Comparison of ENCODE assay signal across 27 cellular contexts in the genomic region with DNA sequence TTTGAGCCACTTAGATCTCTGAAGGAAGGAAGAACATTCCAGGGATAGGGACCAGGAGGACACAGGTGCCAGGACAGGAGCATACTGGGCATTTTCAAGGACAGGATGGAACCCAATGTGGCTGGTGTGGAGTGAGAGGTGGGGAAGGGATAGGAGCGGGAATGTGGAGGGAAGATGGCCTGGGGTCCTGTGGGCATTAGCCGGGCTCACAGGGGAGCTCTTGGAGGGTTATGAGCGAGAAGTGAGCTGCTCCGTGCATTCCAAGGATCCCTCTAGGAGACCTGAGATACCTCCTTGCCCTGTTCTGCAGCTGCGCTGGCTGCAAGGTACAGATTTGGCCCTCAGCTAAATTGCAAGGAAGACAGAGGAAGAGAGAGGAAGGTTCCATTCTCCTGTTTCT.
"Had no signal": no experiment of that assay in that cellular context is flagged by ENCODE, and none has a peak within 500 bp of the region (broad histone marks: within the 10 kb centered on the region; RNA-seq: fewer than 3 reads in every experiment).

No MANE protein-coding gene starts in this region.

- H3K27ac Mint-ChIP-seq: memory B cell; mesothelial cell of epicardium; natural killer cell treated with Interleukin-12 subunit alpha and Interleukin-12 subunit beta and Interleukin-15 and Interleukin-18, amount 100 ng/mL, for 72 hours; stimulated activated effector memory CD8-positive, alpha-beta T cell treated with anti-CD3 and anti-CD28 coated beads, Interleukin-12 subunit alpha, Interleukin-12 subunit beta, amount 100 ng/mL, for 72 hours had no signal

- H3K4me3 Mint-ChIP-seq: memory B cell; mesothelial cell of epicardium; naive B cell; natural killer cell treated with Interleukin-12 subunit alpha and Interleukin-12 subunit beta and Interleukin-15 and Interleukin-18, amount 100 ng/mL, for 72 hours; neural crest cell; stimulated activated effector memory CD8-positive, alpha-beta T cell treated with anti-CD3 and anti-CD28 coated beads, Interleukin-12 subunit alpha, Interleukin-12 subunit beta, amount 100 ng/mL, for 72 hours had no signal

- FAIRE-seq: kidney had no signal

- H3K4me3 ChIP-seq: coronary artery, esophagus muscularis mucosa, gastroesophageal sphincter, heart left ventricle, hepatocyte, lung, mucosa of descending colon, prostate gland, sigmoid colon, stomach, thyroid gland, vagina had no signal

- H3K27ac ChIP-seq: coronary artery, esophagus muscularis mucosa, foreskin keratinocyte, gastroesophageal sphincter, heart left ventricle, prostate gland, sigmoid colon, stomach, thyroid gland, vagina had no signal

- H3K27me3 ChIP-seq: esophagus muscularis mucosa, gastroesophageal sphincter, heart left ventricle, hepatocyte, sigmoid colon, thyroid gland, vagina had no signal

- H3K4me1 ChIP-seq: foreskin keratinocyte, prostate gland, thyroid gland, vagina had no signal

- H3K36me3 ChIP-seq: esophagus muscularis mucosa, gastroesophageal sphincter, heart left ventricle, prostate gland, sigmoid colon, stomach, thyroid gland, vagina had no signal

- H3K4me1 Mint-ChIP-seq: memory B cell had no signal

- H3K9me3 Mint-ChIP-seq: memory B cell; natural killer cell treated with Interleukin-12 subunit alpha and Interleukin-12 subunit beta and Interleukin-15 and Interleukin-18, amount 100 ng/mL, for 72 hours; stimulated activated effector memory CD8-positive, alpha-beta T cell treated with anti-CD3 and anti-CD28 coated beads, Interleukin-12 subunit alpha, Interleukin-12 subunit beta, amount 100 ng/mL, for 72 hours had no signal

- H3K9me3 ChIP-seq: heart left ventricle, prostate gland, thyroid gland, vagina had no signal

- DNase-seq: effector CD4-positive, alpha-beta T cell; foreskin keratinocyte; kidney; mucosa of descending colon; naive B cell; right cardiac atrium; sigmoid colon; stimulated activated CD4-positive, alpha-beta T cell treated with anti-CD3 and anti-CD28 coated beads, Interleukin-2, amount 100 ng/mL, for 24 hours; stimulated activated CD4-positive, alpha-beta T cell treated with anti-CD3 and anti-CD28 coated beads, Interleukin-4, amount 100 ng/mL, for 24 hours; stimulated activated naive CD4-positive, alpha-beta T cell treated with Interleukin-2 at 50 U/mL for 16 hours; stomach; thyroid gland; trophoblast cell had no signal

- H3K36me3 Mint-ChIP-seq: memory B cell; mesothelial cell of epicardium; natural killer cell treated with Interleukin-12 subunit alpha and Interleukin-12 subunit beta and Interleukin-15 and Interleukin-18, amount 100 ng/mL, for 72 hours; stimulated activated effector memory CD8-positive, alpha-beta T cell treated with anti-CD3 and anti-CD28 coated beads, Interleukin-12 subunit alpha, Interleukin-12 subunit beta, amount 100 ng/mL, for 72 hours had no signal

- ATAC-seq: foreskin keratinocyte; gastroesophageal sphincter; heart left ventricle; left lobe of liver; mucosa of descending colon; natural killer cell treated with Interleukin-12 subunit alpha and Interleukin-12 subunit beta and Interleukin-15 and Interleukin-18, amount 100 ng/mL, for 72 hours; right cardiac atrium; stimulated activated effector memory CD8-positive, alpha-beta T cell treated with anti-CD3 and anti-CD28 coated beads, Interleukin-12 subunit alpha, Interleukin-12 subunit beta, amount 100 ng/mL, for 72 hours had no signal
